ENCODE assay signal across 28 cellular contexts in the genomic region with DNA sequence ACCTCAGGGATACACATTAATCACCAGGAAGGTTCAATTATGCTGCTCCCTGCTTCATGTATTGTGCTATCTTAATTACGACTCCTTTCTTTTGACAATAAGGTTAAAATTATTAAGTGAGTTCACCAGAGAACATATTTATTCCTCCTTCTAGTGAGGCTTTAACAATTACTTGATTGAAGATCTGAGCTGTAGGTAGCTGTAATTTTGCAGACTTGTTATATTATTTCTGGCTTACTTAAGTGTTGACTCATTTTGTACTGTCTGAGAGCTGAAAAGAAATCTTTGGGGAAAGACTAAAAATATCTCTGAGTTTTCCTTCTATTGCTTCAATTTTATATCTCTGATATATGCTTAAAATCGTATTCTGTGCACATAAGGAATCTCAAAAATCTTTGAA.
"Had no signal": no experiment of that assay in that cellular context is flagged by ENCODE, and none has a peak within 500 bp of the region (broad histone marks: within the 10 kb centered on the region; RNA-seq: fewer than 3 reads in every experiment).

No MANE protein-coding gene starts in this region.

- H3K36me3 Mint-ChIP-seq: activated CD8-positive, alpha-beta memory T cell treated with anti-CD3 and anti-CD28 coated beads, Interleukin-2, amount 10 ng/mL, durations not matched to agents 7 days and 5 days; activated naive CD4-positive, alpha-beta T cell treated with anti-CD3 and anti-CD28 coated beads, Interleukin-2, amount 10 ng/mL, durations not matched to agents 7 days and 5 days; activated naive CD8-positive, alpha-beta T cell treated with anti-CD3 and anti-CD28 coated beads for 36 hours had no signal

- H3K27me3 ChIP-seq: breast epithelium, MG63, SJCRH30 had no signal

- H3K36me3 ChIP-seq: breast epithelium, MG63, SJCRH30, WERI-Rb-1 had no signal

- H3K27ac Mint-ChIP-seq: activated CD4-positive, alpha-beta memory T cell treated with anti-CD3 and anti-CD28 coated beads, Interleukin-2, amount 10 ng/mL, durations not matched to agents 7 days and 5 days; activated CD8-positive, alpha-beta memory T cell treated with anti-CD3 and anti-CD28 coated beads, Interleukin-2, amount 10 ng/mL, durations not matched to agents 7 days and 5 days; activated naive CD4-positive, alpha-beta T cell treated with anti-CD3 and anti-CD28 coated beads, Interleukin-2, amount 10 ng/mL, durations not matched to agents 7 days and 5 days; activated naive CD8-positive, alpha-beta T cell treated with anti-CD3 and anti-CD28 coated beads for 36 hours had no signal

- H3K4me3 Mint-ChIP-seq: activated CD4-positive, alpha-beta memory T cell treated with anti-CD3 and anti-CD28 coated beads, Interleukin-2, amount 10 ng/mL, durations not matched to agents 7 days and 5 days; activated CD8-positive, alpha-beta memory T cell treated with anti-CD3 and anti-CD28 coated beads, Interleukin-2, amount 10 ng/mL, durations not matched to agents 7 days and 5 days; activated naive CD4-positive, alpha-beta T cell treated with anti-CD3 and anti-CD28 coated beads, Interleukin-2, amount 10 ng/mL, durations not matched to agents 7 days and 5 days; activated naive CD8-positive, alpha-beta T cell treated with anti-CD3 and anti-CD28 coated beads for 36 hours had no signal

- H3K4me3 ChIP-seq: breast epithelium, K562, MG63, SJCRH30, SK-N-MC had no signal

- H3K9me3 Mint-ChIP-seq: activated naive CD8-positive, alpha-beta T cell treated with anti-CD3 and anti-CD28 coated beads for 36 hours had no signal

- H3K9me3 ChIP-seq: breast epithelium, MG63, SJCRH30 had no signal

- ATAC-seq: activated CD8-positive, alpha-beta memory T cell treated with anti-CD3 and anti-CD28 coated beads, Interleukin-2, amount 10 ng/mL, durations not matched to agents 7 days and 5 days; K562; Panc1 had no signal

- H3K27me3 Mint-ChIP-seq: activated CD4-positive, alpha-beta memory T cell treated with anti-CD3 and anti-CD28 coated beads, Interleukin-2, amount 10 ng/mL, durations not matched to agents 7 days and 5 days; activated CD8-positive, alpha-beta memory T cell treated with anti-CD3 and anti-CD28 coated beads, Interleukin-2, amount 10 ng/mL, durations not matched to agents 7 days and 5 days; activated naive CD4-positive, alpha-beta T cell treated with anti-CD3 and anti-CD28 coated beads, Interleukin-2, amount 10 ng/mL, durations not matched to agents 7 days and 5 days; activated naive CD8-positive, alpha-beta T cell treated with anti-CD3 and anti-CD28 coated beads for 36 hours had no signal

- H3K4me1 Mint-ChIP-seq: activated CD4-positive, alpha-beta memory T cell treated with anti-CD3 and anti-CD28 coated beads, Interleukin-2, amount 10 ng/mL, durations not matched to agents 7 days and 5 days; activated CD8-positive, alpha-beta memory T cell treated with anti-CD3 and anti-CD28 coated beads, Interleukin-2, amount 10 ng/mL, durations not matched to agents 7 days and 5 days; activated naive CD4-positive, alpha-beta T cell treated with anti-CD3 and anti-CD28 coated beads, Interleukin-2, amount 10 ng/mL, durations not matched to agents 7 days and 5 days; activated naive CD8-positive, alpha-beta T cell treated with anti-CD3 and anti-CD28 coated beads for 36 hours had no signal

- DNase-seq: activated CD4-positive, alpha-beta memory T cell treated with anti-CD3 and anti-CD28 coated beads, Interleukin-2, amount 10 ng/mL, durations not matched to agents 7 days and 5 days; activated CD4-positive, alpha-beta T cell treated with anti-CD3 and anti-CD28 coated beads for 1 hour; activated CD4-positive, alpha-beta T cell treated with anti-CD3 and anti-CD28 coated beads for 48 hours; activated CD4-positive, CD25-positive, alpha-beta regulatory T cell; activated CD8-positive, alpha-beta memory T cell treated with anti-CD3 and anti-CD28 coated beads for 24 hours; activated CD8-positive, alpha-beta memory T cell treated with anti-CD3 and anti-CD28 coated beads, Interleukin-2, amount 10 ng/mL, durations not matched to agents 7 days and 5 days; activated CD8-positive, alpha-beta memory T cell treated with anti-CD3 and anti-CD28 coated beads, Interleukin-2, amount 50 U/mL, for 48 hours; activated effector memory CD4-positive, alpha-beta T cell treated with Interleukin-2 at 50 U/mL for 16 hours; activated naive CD4-positive, alpha-beta T cell treated with anti-CD3 and anti-CD28 coated beads, Interleukin-2, amount 10 ng/mL, durations not matched to agents 7 days and 5 days; activated naive CD8-positive, alpha-beta T cell treated with anti-CD3 and anti-CD28 coated beads for 36 hours; activated T-cell treated with anti-CD3 and anti-CD28 coated beads, Interleukin-2, amount 50 U/mL, for 48 hours; MG63; MV-4-11; NCI-H1092; NCI-H187 treated with DMSO at 0.1 percent for 48 hours; NCI-H2081; NCI-H226; NCI-H446 treated with DMSO at 0.1 percent for 48 hours; NCI-H524; SHP77; SJCRH30; T1000; WERI-Rb-1 had no signal

- FAIRE-seq: colon, K562 had no signal

- H3K4me1 ChIP-seq: breast epithelium, SJCRH30 had no signal

- H3K27ac ChIP-seq: breast epithelium, SJCRH30, SK-N-MC, WERI-Rb-1 had no signal
